18 cellular contexts compared by ENCODE assay signal in genomic region chr2:28633204-28633603, GRCh38.
DNase-seq lines count a peak whose midpoint lies in the region; TF ChIP-seq lines count a peak whose summit lies in the region.
"Had no signal": no experiment of that assay in that cellular context is flagged by ENCODE, and none has a peak within 500 bp of the region (broad histone marks: within the 10 kb centered on the region; RNA-seq: fewer than 3 reads in every experiment).

No MANE protein-coding gene starts in this region.

- H3K4me2 ChIP-seq in osteoblast (ENCODE audit: insufficient read depth, low read length), result no peak overlapping the region

- H2AFZ ChIP-seq in osteoblast (ENCODE audit: low read length), result no peak overlapping the region

- intact Hi-C loops in MCF 10A (cut with micrococcal nuclease) (no loop called here), breast epithelium (cut with DNase I; ENCODE audit: low total_unique reads) (no loop called here), transverse colon (cut with DNase I; ENCODE audit: low total_unique reads) (no loop called here)

- WGBS in transverse colon (ENCODE audit: low coverage in 1 of 2), 2 donors, result 56 to 70% methylated on average over 6 to 7 of the region's 7 CpGs

- H3K4me1 Mint-ChIP-seq in MCF 10A (ENCODE audit: insufficient read depth, unreplicated experiment), result peaks cover 16% of the 10 kb centered on the region
- H3K4me1 Mint-ChIP-seq: WTC11 had no signal

- no peaks in the 10 kb centered on the region for H3K79me2 ChIP-seq in osteoblast (ENCODE audit: insufficient read depth, low read length)

- H3K27me3 ChIP-seq in breast epithelium (no peaks in the 10 kb centered on the region), brain microvascular endothelial cell (replicated peaks) (no peaks in the 10 kb centered on the region), osteoblast (ENCODE audit: insufficient read depth, low read length) (no peaks in the 10 kb centered on the region), transverse colon (no peaks in the 10 kb centered on the region)

- H3K4me3 Mint-ChIP-seq in MCF 10A (ENCODE audit: unreplicated experiment), result no peak overlapping the region
- H3K4me3 Mint-ChIP-seq: activated CD8-positive, alpha-beta T cell treated with anti-CD3 and anti-CD28 coated beads for 36 hours; activated naive CD8-positive, alpha-beta T cell treated with anti-CD3 and anti-CD28 coated beads, Interleukin-2, amount 10 ng/mL, durations not matched to agents 7 days and 5 days; activated T-cell treated with anti-CD3 and anti-CD28 coated beads, Interleukin-2, amount 50 U/mL, for 72 hours; stimulated activated effector memory CD8-positive, alpha-beta T cell treated with anti-CD3 and anti-CD28 coated beads, Interleukin-12 subunit alpha, Interleukin-12 subunit beta, amount 100 ng/mL, for 72 hours; WTC11 had no signal

- DNase-seq in MCF 10A (ENCODE audit: unreplicated experiment) (no peak), breast epithelium (ENCODE audit: low spot score in 2 of 2) (no peak), brain microvascular endothelial cell (no peak), osteoblast (ENCODE audit: insufficient read length, low spot score, missing footprints) (no peak), transverse colon (peak; percentile 1), amniotic stem cell (lab: John Stamatoyannopoulos, UW) (no peak), KBM-7 (no peak), NCI-H1436 treated with DMSO at 0.1 percent for 48 hours (lab: John Stamatoyannopoulos, UW) (no peak)
- DNase-seq: activated CD8-positive, alpha-beta T cell treated with anti-CD3 and anti-CD28 coated beads for 36 hours; activated naive CD8-positive, alpha-beta T cell treated with anti-CD3 and anti-CD28 coated beads, Interleukin-2, amount 10 ng/mL, durations not matched to agents 7 days and 5 days; activated T-cell treated with anti-CD3 and anti-CD28 coated beads, Interleukin-2, amount 50 U/mL, for 72 hours; C1 segment of cervical spinal cord; effector memory CD4-positive, alpha-beta T cell; Karpas-422; NCI-H1417 treated with DMSO at 0.1 percent for 48 hours; NK-92 treated with Interleukin-12 subunit alpha and Interleukin-12 subunit beta, amount 100 ng/mL, for 24 hours had no signal

- no peaks in the 10 kb centered on the region for H3K36me3 Mint-ChIP-seq in MCF 10A (ENCODE audit: insufficient read depth, unreplicated experiment)
- H3K36me3 Mint-ChIP-seq: activated naive CD8-positive, alpha-beta T cell treated with anti-CD3 and anti-CD28 coated beads, Interleukin-2, amount 10 ng/mL, durations not matched to agents 7 days and 5 days; stimulated activated effector memory CD8-positive, alpha-beta T cell treated with anti-CD3 and anti-CD28 coated beads, Interleukin-12 subunit alpha, Interleukin-12 subunit beta, amount 100 ng/mL, for 72 hours; WTC11 had no signal

- CTCF ChIA-PET in MCF 10A (lab: Yijun Ruan, JAX), result interaction anchor here (0.6 to 1.3 kb wide), 2 partner anchors 9 to 10 kb away, joined by 3 to 4 read pairs; no protein-coding TSS in a partner anchor

- H4K20me1 ChIP-seq in osteoblast (ENCODE audit: insufficient read depth, low read length), result no peaks in the 10 kb centered on the region

- no peaks in the 10 kb centered on the region for H3K27me3 Mint-ChIP-seq in MCF 10A (ENCODE audit: insufficient read depth, unreplicated experiment)
- H3K27me3 Mint-ChIP-seq: activated CD8-positive, alpha-beta T cell treated with anti-CD3 and anti-CD28 coated beads for 36 hours; activated naive CD8-positive, alpha-beta T cell treated with anti-CD3 and anti-CD28 coated beads, Interleukin-2, amount 10 ng/mL, durations not matched to agents 7 days and 5 days had no signal

- TF ChIP-seq POLR2A in breast epithelium (IDR thresholded peaks at IDR 0.05) (no peak), transverse colon (IDR thresholded peaks at IDR 0.05) (no peak)

- in situ Hi-C loops in brain microvascular endothelial cell (cut with HindIII; ENCODE audit: low pct_ligation_motif_present, low sequenced_read_pairs) (no loop called here), transverse colon (cut with MboI; ENCODE audit: low pct_ligation_motif_present in 1 of 4, low pct_unique_long_range_greater_than_20kb in 1 of 4, low sequenced_read_pairs in 3 of 4) (no loop called here), KBM-7 (cut with MboI; ENCODE audit: low pct_unique_long_range_greater_than_20kb, low sequenced_read_pairs) (no loop called here)

- no peaks in the 10 kb centered on the region for H3K9me3 Mint-ChIP-seq in MCF 10A (ENCODE audit: unreplicated experiment)
- H3K9me3 Mint-ChIP-seq: activated CD8-positive, alpha-beta T cell treated with anti-CD3 and anti-CD28 coated beads for 36 hours; activated naive CD8-positive, alpha-beta T cell treated with anti-CD3 and anti-CD28 coated beads, Interleukin-2, amount 10 ng/mL, durations not matched to agents 7 days and 5 days; activated T-cell treated with anti-CD3 and anti-CD28 coated beads, Interleukin-2, amount 50 U/mL, for 72 hours; stimulated activated effector memory CD8-positive, alpha-beta T cell treated with anti-CD3 and anti-CD28 coated beads, Interleukin-12 subunit alpha, Interleukin-12 subunit beta, amount 100 ng/mL, for 72 hours; WTC11 had no signal

- TF ChIP-seq CTCF in MCF 10A (IDR thresholded peaks at IDR 0.05; ENCODE audit: unreplicated experiment), result no peak
- no peak for TF ChIP-seq CTCF in breast epithelium (IDR thresholded peaks at IDR 0.05)
- TF ChIP-seq CTCF in brain microvascular endothelial cell (IDR thresholded peaks at IDR 0.05; ENCODE audit: low read depth, low read length, missing control alignments), result no peak
- no peak for TF ChIP-seq CTCF in osteoblast (IDR thresholded peaks at IDR 0.05; ENCODE audit: extremely low read depth, low read depth, low read length)
- no peak for TF ChIP-seq CTCF in transverse colon (IDR thresholded peaks at IDR 0.05)

- H3K27ac ChIP-seq in breast epithelium, result peak overlapping the region in 1 of 2 donors; percentile 0
- H3K27ac ChIP-seq in brain microvascular endothelial cell, result peak overlapping the region; percentile 40
- peak overlapping the region; percentile 1 for H3K27ac ChIP-seq in osteoblast (ENCODE audit: low read depth, low read length)
- H3K27ac ChIP-seq in transverse colon, result peak overlapping the region in 3 of 4 donors; percentile 81 to 87 (median 84)

- POLR2A ChIA-PET in MCF 10A (lab: Yijun Ruan, JAX), result interaction anchor here (0.7 kb wide), 1 partner anchor 121 kb away, joined by 3 read pairs; no protein-coding TSS in a partner anchor

- no TSS peak for BruUV-seq in MCF 10A (replicated peaks; lab: Mats Ljungman, UMichigan)

- H3K36me3 ChIP-seq in breast epithelium (no peaks in the 10 kb centered on the region), brain microvascular endothelial cell (replicated peaks) (no peaks in the 10 kb centered on the region), osteoblast (ENCODE audit: insufficient read depth, low read length) (no peaks in the 10 kb centered on the region), transverse colon (no peaks in the 10 kb centered on the region)

- peak overlapping the region; percentile 79 for H3K27ac Mint-ChIP-seq in MCF 10A (ENCODE audit: low read depth, unreplicated experiment)
- H3K27ac Mint-ChIP-seq: activated CD8-positive, alpha-beta T cell treated with anti-CD3 and anti-CD28 coated beads for 36 hours; activated naive CD8-positive, alpha-beta T cell treated with anti-CD3 and anti-CD28 coated beads, Interleukin-2, amount 10 ng/mL, durations not matched to agents 7 days and 5 days; activated T-cell treated with anti-CD3 and anti-CD28 coated beads, Interleukin-2, amount 50 U/mL, for 72 hours; stimulated activated effector memory CD8-positive, alpha-beta T cell treated with anti-CD3 and anti-CD28 coated beads, Interleukin-12 subunit alpha, Interleukin-12 subunit beta, amount 100 ng/mL, for 72 hours; WTC11 had no signal

- H3K4me3 ChIP-seq in breast epithelium (no peak overlapping the region), brain microvascular endothelial cell (ENCODE audit: low read depth, low read length) (no peak overlapping the region), osteoblast (ENCODE audit: insufficient read depth, low read length) (no peak overlapping the region), transverse colon (no peak overlapping the region)

- no peak for TF ChIP-seq EP300 in transverse colon (IDR thresholded peaks at IDR 0.05; ENCODE audit: low read depth)

- H3K4me1 ChIP-seq in breast epithelium (no peaks in the 10 kb centered on the region), osteoblast (ENCODE audit: insufficient read depth, low read length) (peaks cover 12% of the 10 kb centered on the region), transverse colon (peaks cover 6 to 35% (median 16%) of the 10 kb centered on the region in 4 donors)

- no peaks in the 10 kb centered on the region for H3K9me3 ChIP-seq in breast epithelium
- no peaks in the 10 kb centered on the region for H3K9me3 ChIP-seq in osteoblast (ENCODE audit: low read depth, low read length)
- no peaks in the 10 kb centered on the region for H3K9me3 ChIP-seq in transverse colon
